8 cellular contexts compared by ENCODE assay signal in the genomic region with DNA sequence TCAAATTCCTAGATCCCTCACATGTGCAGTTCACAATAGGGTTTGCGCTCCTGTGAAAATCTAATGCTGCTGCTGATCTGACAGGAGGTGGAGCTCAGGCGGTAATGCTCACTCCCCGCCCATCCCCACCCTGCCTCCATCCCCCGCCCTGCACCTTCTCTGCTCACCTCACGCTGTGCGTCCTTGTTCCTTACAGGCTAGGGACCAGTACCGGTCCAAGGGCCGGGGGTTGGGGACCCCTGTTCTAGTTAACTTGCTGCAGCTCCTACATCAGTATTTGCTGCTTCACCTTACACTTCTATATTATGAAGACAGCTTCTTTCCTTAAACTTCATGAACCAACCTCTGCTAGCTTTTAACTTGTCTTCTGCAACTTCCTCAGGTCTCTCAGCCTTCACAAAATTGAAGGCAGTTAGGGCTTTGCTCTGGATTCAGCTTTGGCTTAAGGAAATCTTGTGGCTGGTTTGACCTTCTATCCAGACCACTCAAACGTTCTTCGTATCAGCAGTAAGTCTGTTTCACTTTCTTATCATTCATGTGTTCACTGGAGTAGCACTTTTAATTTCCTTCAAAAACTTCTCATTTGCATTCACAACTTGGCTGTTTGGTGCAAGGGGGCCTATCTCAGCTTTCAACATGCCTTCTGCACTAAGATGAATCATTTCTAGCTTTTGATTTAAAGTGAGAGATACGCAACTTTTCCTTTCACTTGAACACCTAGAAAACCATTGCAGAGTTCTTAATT. TPM values are rescaled to one million over a fixed set of nuclear protein-coding genes. Genes with fewer than 3 reads are reported as not detected.
DNase-seq lines count a peak whose midpoint lies in the region; ATAC-seq and TF ChIP-seq lines count a peak whose summit lies in the region.

No MANE protein-coding gene starts in this region.

- H2AFZ ChIP-seq in mesenchymal stem cell (ENCODE audit: low read depth, low read length), result no peak overlapping the region

- H3K9ac ChIP-seq in mesenchymal stem cell (ENCODE audit: low read length), result peak overlapping the region; percentile 92

- DNase-seq in activated gamma-delta T cell treated with Interleukin-2 at 50 U/mL for 16 hours (peak; percentile 42), activated gamma-delta T cell (lab: John Stamatoyannopoulos, UW) (no peak), HL-60 (ENCODE audit: low read depth in 1 of 2, low spot score in 1 of 2) (peak in 1 of 2 experiments; percentile 32), mesenchymal stem cell (peak; percentile 21), GDM1 (lab: John Stamatoyannopoulos, UW) (no peak)
- peak; percentile 7 to 10 for DNase-seq in stimulated activated CD8-positive, alpha-beta memory T cell treated with anti-CD3 and anti-CD28 coated beads, Interleukin-15, amount 100 ng/mL, for 4 hours (ENCODE audit: low read depth in 2 of 2)

- ATAC-seq in activated CD4-positive, CD25-positive, alpha-beta regulatory T cell treated with anti-CD3 and anti-CD28 coated beads, Interleukin-2, amount 50 U/mL, for 24 hours, result peak; percentile 55 to 64

- H4K91ac ChIP-seq in mesenchymal stem cell (ENCODE audit: low read length), result no peak overlapping the region

- no peaks in the 10 kb centered on the region for H3K9me3 ChIP-seq in mesenchymal stem cell (ENCODE audit: control insufficient read depth, low read length)

- H2BK120ac ChIP-seq in mesenchymal stem cell (ENCODE audit: low read depth, low read length), result no peak overlapping the region

- no peak overlapping the region for H3K23ac ChIP-seq in mesenchymal stem cell (ENCODE audit: low read length in 2 of 2)

- no peak overlapping the region for H2AK5ac ChIP-seq in mesenchymal stem cell (ENCODE audit: low read length, severe bottlenecking)

- no peak for TF ChIP-seq CTCF in HL-60 (IDR thresholded peaks at IDR 0.05; ENCODE audit: insufficient read depth, low read length)

- H3K27me3 ChIP-seq in HL-60 (ENCODE audit: insufficient read depth, poor library complexity, severe bottlenecking), result no peaks in the 10 kb centered on the region
- no peaks in the 10 kb centered on the region for H3K27me3 ChIP-seq in mesenchymal stem cell (ENCODE audit: control insufficient read depth in 1 of 2, insufficient read depth in 1 of 2, low read length in 2 of 2)

- no peak overlapping the region for H3K14ac ChIP-seq in mesenchymal stem cell (ENCODE audit: low read length in 2 of 2)

- peak overlapping the region; percentile 71 for H3K4me3 Mint-ChIP-seq in dendritic cell treated with granulocyte-macrophage colony-stimulating factor and Interleukin-4, amounts not matched to agents 40 ng/mL and 50 ng/mL, for 4 days

- H2BK15ac ChIP-seq in mesenchymal stem cell (ENCODE audit: low read depth, poor library complexity, severe bottlenecking), result no peak overlapping the region

- peaks cover 42% of the 10 kb centered on the region for H3K4me1 Mint-ChIP-seq in dendritic cell treated with granulocyte-macrophage colony-stimulating factor and Interleukin-4, amounts not matched to agents 40 ng/mL and 50 ng/mL, for 4 days (ENCODE audit: low read depth)

- H3K79me1 ChIP-seq in mesenchymal stem cell (replicated peaks; ENCODE audit: low read length, poor library complexity, severe bottlenecking), result no peaks in the 10 kb centered on the region

- intact Hi-C loops in dendritic cell treated with granulocyte-macrophage colony-stimulating factor and Interleukin-4, amounts not matched to agents 40 ng/mL and 50 ng/mL, for 4 days (cut with micrococcal nuclease), result loop anchor here (5.0 kb wide), 2 partner anchors 111 to 126 kb away; a partner anchor contains a TSS

- no peak overlapping the region for H2BK5ac ChIP-seq in mesenchymal stem cell (ENCODE audit: low read depth, low read length, poor library complexity, severe bottlenecking)

- H3K9me3 Mint-ChIP-seq in dendritic cell treated with granulocyte-macrophage colony-stimulating factor and Interleukin-4, amounts not matched to agents 40 ng/mL and 50 ng/mL, for 4 days, result no peaks in the 10 kb centered on the region

- WGBS in mesenchymal stem cell, result 46% methylated on average over 10 of the region's 11 CpGs

- peak overlapping the region in 1 of 2 experiments; percentile 49 for H2BK12ac ChIP-seq in mesenchymal stem cell (ENCODE audit: low read length in 2 of 2)

- peaks cover 37% of the 10 kb centered on the region for H3K36me3 Mint-ChIP-seq in dendritic cell treated with granulocyte-macrophage colony-stimulating factor and Interleukin-4, amounts not matched to agents 40 ng/mL and 50 ng/mL, for 4 days (ENCODE audit: low read depth)

- peak overlapping the region; percentile 10 for H3K4me2 ChIP-seq in mesenchymal stem cell (ENCODE audit: low read length, poor library complexity, severe bottlenecking)

- peaks cover 1% of the 10 kb centered on the region for H3K4me1 ChIP-seq in mesenchymal stem cell (ENCODE audit: control insufficient read depth, insufficient read depth, low read depth, low read length)

- peak overlapping the region; percentile 99 for H3K27ac Mint-ChIP-seq in dendritic cell treated with granulocyte-macrophage colony-stimulating factor and Interleukin-4, amounts not matched to agents 40 ng/mL and 50 ng/mL, for 4 days

- no peak overlapping the region for H4K8ac ChIP-seq in mesenchymal stem cell (ENCODE audit: low read length)

- H3K18ac ChIP-seq in mesenchymal stem cell (ENCODE audit: low read depth in 1 of 2, low read length in 2 of 2), result no peak overlapping the region

- H3K4ac ChIP-seq in mesenchymal stem cell (ENCODE audit: low read depth in 1 of 2, low read length in 2 of 2), result no peak overlapping the region

- H3K27ac ChIP-seq in HL-60 (replicated peaks), result peak overlapping the region; percentile 44
- H3K27ac ChIP-seq in mesenchymal stem cell (ENCODE audit: low read length, poor library complexity, severe bottlenecking), result no peak overlapping the region

- no peaks in the 10 kb centered on the region for H3K36me3 ChIP-seq in mesenchymal stem cell (ENCODE audit: control insufficient read depth in 1 of 2, insufficient read depth in 2 of 2, low read depth in 1 of 2, low read length in 2 of 2)

- H3K4me3 ChIP-seq in HL-60 (replicated peaks; ENCODE audit: insufficient read depth, low read length) (peak overlapping the region; percentile 30), mesenchymal stem cell (ENCODE audit: insufficient read depth in 1 of 2, low read depth in 1 of 2, low read length in 2 of 2) (peak overlapping the region in 1 of 2 experiments; percentile 97)

- H3K27me3 Mint-ChIP-seq in dendritic cell treated with granulocyte-macrophage colony-stimulating factor and Interleukin-4, amounts not matched to agents 40 ng/mL and 50 ng/mL, for 4 days, result peaks cover 6% of the 10 kb centered on the region

RNA-seq across cellular contexts. Expression of a gene that starts 1.7 kb away (rescaled TPM):
- polyA plus RNA-seq in mesenchymal stem cell (2013, experiment 1 of 2), result 27.9 TPM
- 28.9 TPM for polyA plus RNA-seq in mesenchymal stem cell (2013, experiment 2 of 2)

Comparison
In these comparisons a context has a peak if more than half of its experiments do, and no peak if none do; other contexts are left out.
1. DNase-seq: peak in activated gamma-delta T cell treated with Interleukin-2 at 50 U/mL for 16 hours (single experiment), mesenchymal stem cell (single experiment) and stimulated activated CD8-positive, alpha-beta memory T cell treated with anti-CD3 and anti-CD28 coated beads, Interleukin-15, amount 100 ng/mL, for 4 hours (2 of 2); none in activated gamma-delta T cell (single experiment) and GDM1 (single experiment).